Comparison of ENCODE assay signal across 13 cellular contexts in genomic region chr2:149832256-149832655, GRCh38.
A peak's percentile ranks its signal among the peaks of the same experiment; 100 is the strongest.
DNase-seq lines count a peak whose midpoint lies in the region; ATAC-seq and TF ChIP-seq lines count a peak whose summit lies in the region.
"Had no signal": no experiment of that assay in that cellular context is flagged by ENCODE, and none has a peak within 500 bp of the region (broad histone marks: within the 10 kb centered on the region; RNA-seq: fewer than 3 reads in every experiment).

No MANE protein-coding gene starts in this region.

- no peak overlapping the region for H2BK15ac ChIP-seq in IMR-90 (ENCODE audit: low read depth, low read length)

- dilution Hi-C loops in IMR-90 (cut with HindIII; ENCODE audit: low sequenced_read_pairs, unreplicated experiment), result no loop called here

- H2BK5ac ChIP-seq in IMR-90 (ENCODE audit: low read depth, low read length, poor library complexity, severe bottlenecking), result no peak overlapping the region

- H3K36me3 ChIP-seq in IMR-90 (ENCODE audit: control insufficient read depth, insufficient read depth, low read length), result no peaks in the 10 kb centered on the region
- no peaks in the 10 kb centered on the region for H3K36me3 ChIP-seq in hepatocyte (replicated peaks; ENCODE audit: insufficient read depth, low read depth)

- no TSS peak for BruUV-seq in IMR-90 (replicated peaks; lab: Mats Ljungman, UMichigan)

- no CpG with 5 or more reads among the region's 3 CpGs for WGBS in IMR-90 (ENCODE audit: extremely low coverage in 2 of 2, insufficient read length in 1 of 2), 2 experiments
- WGBS in hepatocyte (ENCODE audit: low lambda C conversion rate, missing lambda C conversion rate), result 93% methylated on average over 3 of the region's 3 CpGs

- no peak overlapping the region for H4K8ac ChIP-seq in IMR-90 (ENCODE audit: low read depth in 2 of 2, low read length in 2 of 2)

- H3K9me2 ChIP-seq in hepatocyte (replicated peaks; ENCODE audit: insufficient read depth), result no peaks in the 10 kb centered on the region

- ATAC-seq in IMR-90 (ENCODE audit: low read depth) (peak; percentile 17; the same call in 1 of the 2 replicates), foreskin keratinocyte (no peak), HG02571 (IDR thresholded peaks at IDR 0.05; ENCODE audit: unreplicated experiment) (no peak)

- no peak overlapping the region for H2AK9ac ChIP-seq in IMR-90 (replicated peaks; ENCODE audit: low read depth, low read length, poor library complexity)

- H2AK5ac ChIP-seq in IMR-90 (ENCODE audit: low read depth, low read length), result no peak overlapping the region

- H3K9me1 ChIP-seq in IMR-90 (ENCODE audit: insufficient read depth, low read length), result 0 out of 2 replicates have a peak, but pooled peaks cover 2% of the 10 kb centered on the region

- no peaks in the 10 kb centered on the region for H3K79me2 ChIP-seq in hepatocyte

- no peak overlapping the region for H3K27ac ChIP-seq in IMR-90 (ENCODE audit: insufficient read depth, low read length)
- H3K27ac ChIP-seq in foreskin keratinocyte, result no peak overlapping the region
- no peak overlapping the region for H3K27ac ChIP-seq in hepatocyte

- no peaks in the 10 kb centered on the region for H3K79me1 ChIP-seq in IMR-90 (ENCODE audit: low read depth in 1 of 2, low read length in 2 of 2)

- no peak overlapping the region for H3K4ac ChIP-seq in IMR-90 (ENCODE audit: low read depth, low read length)

- peak; percentile 63 for DNase-seq in A172 (ENCODE audit: low spot score)
- DNase-seq in IMR-90, result peak; percentile 45
- peak; percentile 11 for DNase-seq in amniotic epithelial cell (ENCODE audit: low read depth)
- peak; percentile 16 to 50 for DNase-seq in foreskin keratinocyte
- no peak for DNase-seq in putamen (ENCODE audit: low spot score)
- DNase-seq in hepatocyte (ENCODE audit: low spot score), result no peak
- no peak for DNase-seq in germinal center (ENCODE audit: low spot score)
- DNase-seq: 8988T, Calu3, GOT3, NCI-H2029, NCI-H524 treated with DMSO at 0.1 percent for 48 hours had no signal

- TF ChIP-seq CTCF in IMR-90 (conservative IDR thresholded peaks at IDR 0.05; ENCODE audit: low read depth, low read length) (no peak), foreskin keratinocyte (conservative IDR thresholded peaks at IDR 0.05) (no peak), hepatocyte (IDR thresholded peaks at IDR 0.05; ENCODE audit: poor library complexity) (no peak)

- no peak for TF ChIP-seq POLR2A in IMR-90 (IDR thresholded peaks at IDR 0.05; ENCODE audit: low read depth, low read length)

- no peak overlapping the region for H4K91ac ChIP-seq in IMR-90 (ENCODE audit: insufficient read depth, low read depth, low read length)

- H3K18ac ChIP-seq in IMR-90 (ENCODE audit: low read depth, low read length), result no peak overlapping the region

- H3K4me1 ChIP-seq in IMR-90 (ENCODE audit: control insufficient read depth, insufficient read depth, low read length), result no peaks in the 10 kb centered on the region
- H3K4me1 ChIP-seq in foreskin keratinocyte, result no peaks in the 10 kb centered on the region
- no peaks in the 10 kb centered on the region for H3K4me1 ChIP-seq in hepatocyte (ENCODE audit: insufficient read depth)

- H3K4me2 ChIP-seq in IMR-90 (ENCODE audit: low read depth, low read length), result no peak overlapping the region
- no peak overlapping the region for H3K4me2 ChIP-seq in hepatocyte

- H3K56ac ChIP-seq in IMR-90 (ENCODE audit: extremely low read depth, insufficient read depth, low read length), result no peak overlapping the region

- H3K23ac ChIP-seq in IMR-90 (ENCODE audit: low read depth, low read length), result no peak overlapping the region

- H3K9me3 ChIP-seq in IMR-90 (ENCODE audit: control insufficient read depth, insufficient read depth, low read length), result no peaks in the 10 kb centered on the region; the same call in 1 of the 2 replicates
- no peaks in the 10 kb centered on the region for H3K9me3 ChIP-seq in hepatocyte (ENCODE audit: low read depth)

- peak overlapping the region; percentile 10; the same call in 1 of the 2 replicates for H3K14ac ChIP-seq in IMR-90 (replicated peaks; ENCODE audit: low read depth, low read length)

- H3K4me3 ChIP-seq in IMR-90 (ENCODE audit: insufficient read depth, low read depth, low read length) (no peak overlapping the region), hepatocyte (no peak overlapping the region)

- POLR2A ChIA-PET in IMR-90 (lab: Charles Lee; ENCODE audit: unreplicated experiment), result no interaction called here

- no peak overlapping the region for H3K9ac ChIP-seq in IMR-90 (ENCODE audit: low read depth, low read length)

- H3K27me3 ChIP-seq in IMR-90 (ENCODE audit: control insufficient read depth, insufficient read depth, low read length), result no peaks in the 10 kb centered on the region
- H3K27me3 ChIP-seq in foreskin keratinocyte, result no peaks in the 10 kb centered on the region
- no peaks in the 10 kb centered on the region for H3K27me3 ChIP-seq in hepatocyte

- intact Hi-C loops in IMR-90 (cut with micrococcal nuclease), result no loop called here

- no peak overlapping the region for H4K5ac ChIP-seq in IMR-90 (ENCODE audit: low read depth, low read length)

- in situ Hi-C loops in IMR-90 (cut with MboI; ENCODE audit: low sequenced_read_pairs), result no loop called here

- no peak overlapping the region for H2BK120ac ChIP-seq in IMR-90 (ENCODE audit: low read depth, low read length)

- no peaks in the 10 kb centered on the region for H4K20me1 ChIP-seq in IMR-90 (ENCODE audit: insufficient read depth, low read length)
- no peaks in the 10 kb centered on the region for H4K20me1 ChIP-seq in hepatocyte (ENCODE audit: insufficient read depth, poor library complexity, severe bottlenecking)

- H2BK20ac ChIP-seq in IMR-90 (ENCODE audit: low read depth, low read length), result no peak overlapping the region

- H2AFZ ChIP-seq in IMR-90 (replicated peaks; ENCODE audit: low read length, poor library complexity) (no peak overlapping the region), hepatocyte (no peak overlapping the region)

- no peak for TF ChIP-seq RAD21 in IMR-90 (IDR thresholded peaks at IDR 0.05; ENCODE audit: low read length)

- CTCF ChIA-PET in IMR-90 (lab: Yijun Ruan, JAX), result no interaction called here

TF ChIP-seq in IMR-90, 13 proteins besides CTCF, POLR2A, EP300 and RAD21:
- no peak for TF ChIP-seq FOS (IDR thresholded peaks at IDR 0.05; ENCODE audit: low read depth, low read length)
- no peak for TF ChIP-seq USF2 (IDR thresholded peaks at IDR 0.05; ENCODE audit: low read depth, low read length)
- TF ChIP-seq SMC3 (IDR thresholded peaks at IDR 0.05; ENCODE audit: low read depth, low read length), result no peak
- no peak for TF ChIP-seq MAFK (IDR thresholded peaks at IDR 0.05; ENCODE audit: low read depth, low read length)
- no peak for TF ChIP-seq ELK1 (IDR thresholded peaks at IDR 0.05; ENCODE audit: borderline replicate concordance, low read depth, low read length)
- no peak for TF ChIP-seq CEBPB (IDR thresholded peaks at IDR 0.05; ENCODE audit: low read depth, low read length)

Comparison
In these comparisons a context has a peak if more than half of its experiments do, and no peak if none do; other contexts are left out.
1. DNase-seq: peak in A172 (single experiment), IMR-90 (single experiment), amniotic epithelial cell (single experiment) and foreskin keratinocyte (2 of 2); none in putamen (single experiment), hepatocyte (single experiment) and germinal center (single experiment).